16 cellular contexts compared by ENCODE assay signal in genomic region chr2:226256237-226256636, GRCh38.
DNase-seq lines count a peak whose midpoint lies in the region; ATAC-seq, FAIRE-seq and TF ChIP-seq lines count a peak whose summit lies in the region.
"Had no signal": no experiment of that assay in that cellular context is flagged by ENCODE, and none has a peak within 500 bp of the region (broad histone marks: within the 10 kb centered on the region; RNA-seq: fewer than 3 reads in every experiment).

No MANE protein-coding gene starts in this region.

- DNase-seq in H54 (ENCODE audit: insufficient read length, low spot score) (no peak), glomerular visceral epithelial cell (ENCODE audit: extremely low spot score) (peak; percentile 79), NCI-H1930 (lab: John Stamatoyannopoulos, UW) (no peak), pons (ENCODE audit: low spot score) (no peak), islet precursor cell (no peak)
- DNase-seq: activated CD4-positive, alpha-beta memory T cell treated with anti-CD3 and anti-CD28 coated beads for 36 hours; activated effector memory CD4-positive, alpha-beta T cell treated with anti-CD3 and anti-CD28 coated beads, Interleukin-2, amount 50 U/mL, for 16 hours; NCI-H1417; NCI-H510A treated with DMSO at 0.1 percent for 48 hours; Right ventricle myocardium superior had no signal

- no peaks in the 10 kb centered on the region for H3K4me1 Mint-ChIP-seq in stimulated activated memory B cell treated with anti-CD40 and anti-IgM and Interleukin-4, amounts not matched to agents 10 μg/mL and 1 μg/mL and 100 μg/mL, for 72 hours
- H3K4me1 Mint-ChIP-seq: memory B cell had no signal

- H3K4me3 ChIP-seq in ACC112 (ENCODE audit: low read depth, low read length) = no peak overlapping the region
- H3K4me3 ChIP-seq: upper lobe of left lung had no signal

- peak overlapping the region; percentile 33; the same call in 1 of the 2 replicates for H3K27ac ChIP-seq in ACC112 (ENCODE audit: low read depth, low read length)
- H3K27ac ChIP-seq: upper lobe of left lung had no signal

- no peak overlapping the region for H3K4me3 Mint-ChIP-seq in stimulated activated memory B cell treated with anti-CD40 and anti-IgM and Interleukin-4, amounts not matched to agents 10 μg/mL and 1 μg/mL and 100 μg/mL, for 72 hours
- H3K4me3 Mint-ChIP-seq: activated CD4-positive, alpha-beta memory T cell treated with anti-CD3 and anti-CD28 coated beads for 36 hours; B cell; memory B cell had no signal

- H3K79me2 ChIP-seq in ACC112 (ENCODE audit: control insufficient read depth, insufficient read depth, low read length, unreplicated experiment) = no peaks in the 10 kb centered on the region

- H3K27me3 Mint-ChIP-seq in stimulated activated memory B cell treated with anti-CD40 and anti-IgM and Interleukin-4, amounts not matched to agents 10 μg/mL and 1 μg/mL and 100 μg/mL, for 72 hours = no peaks in the 10 kb centered on the region

- H3K4me1 ChIP-seq in ACC112 (ENCODE audit: control insufficient read depth, insufficient read depth, low read length, unreplicated experiment) = peaks cover 10% of the 10 kb centered on the region
- H3K4me1 ChIP-seq: upper lobe of left lung had no signal

- H3K36me3 ChIP-seq in ACC112 (ENCODE audit: insufficient read depth, low read length) = no peaks in the 10 kb centered on the region
- H3K36me3 ChIP-seq: upper lobe of left lung had no signal

- no peak overlapping the region for H3K27ac Mint-ChIP-seq in stimulated activated memory B cell treated with anti-CD40 and anti-IgM and Interleukin-4, amounts not matched to agents 10 μg/mL and 1 μg/mL and 100 μg/mL, for 72 hours
- H3K27ac Mint-ChIP-seq: activated CD4-positive, alpha-beta memory T cell treated with anti-CD3 and anti-CD28 coated beads for 36 hours; B cell; memory B cell had no signal

- TF ChIP-seq POLR2A in H54 (IDR thresholded peaks at IDR 0.05; ENCODE audit: low read depth, low read length) = no peak

- ATAC-seq in SK-N-SH treated with all-trans-retinoic acid at 6 μM for 48 hours = peak; percentile 90
- no peak for ATAC-seq in stimulated activated memory B cell treated with anti-CD40 and anti-IgM and Interleukin-4, amounts not matched to agents 10 μg/mL and 1 μg/mL and 100 μg/mL, for 72 hours

- H2AFZ ChIP-seq in ACC112 (ENCODE audit: low read length, unreplicated experiment) = peak overlapping the region; percentile 73

- H3K9me3 Mint-ChIP-seq in stimulated activated memory B cell treated with anti-CD40 and anti-IgM and Interleukin-4, amounts not matched to agents 10 μg/mL and 1 μg/mL and 100 μg/mL, for 72 hours = peaks cover 3% of the 10 kb centered on the region

- no peaks in the 10 kb centered on the region for H3K27me3 ChIP-seq in ACC112 (ENCODE audit: insufficient read depth, low read length)
- H3K27me3 ChIP-seq: upper lobe of left lung had no signal

- FAIRE-seq in H54 (lab: Jason Lieb, UNC) = peak; percentile 84

- no peaks in the 10 kb centered on the region for H3K36me3 Mint-ChIP-seq in stimulated activated memory B cell treated with anti-CD40 and anti-IgM and Interleukin-4, amounts not matched to agents 10 μg/mL and 1 μg/mL and 100 μg/mL, for 72 hours
- H3K36me3 Mint-ChIP-seq: activated CD4-positive, alpha-beta memory T cell treated with anti-CD3 and anti-CD28 coated beads for 36 hours; memory B cell had no signal

TF ChIP-seq in SK-N-SH treated with all-trans-retinoic acid at 6 μM for 48 hours, 23 proteins besides CTCF, POLR2A, EP300 and RAD21:
- TF ChIP-seq OSR1 (CRISPR knock-in tag; IDR thresholded peaks at IDR 0.05) (no peak), ISL1 (CRISPR knock-in tag; IDR thresholded peaks at IDR 0.05) (no peak), ZNF70 (CRISPR knock-in tag; IDR thresholded peaks at IDR 0.05) (no peak), ZNF8 (CRISPR knock-in tag; IDR thresholded peaks at IDR 0.05) (no peak), PPARA (CRISPR knock-in tag; IDR thresholded peaks at IDR 0.05; ENCODE audit: borderline replicate concordance) (no peak), PATZ1 (CRISPR knock-in tag; IDR thresholded peaks at IDR 0.05; ENCODE audit: borderline replicate concordance) (no peak)
TF ChIP-seq in SK-N-SH treated with all-trans-retinoic acid at 6 μM for 48 hours: peak in this region for 0.
